Comparison of ENCODE assay signal across 21 cellular contexts in genomic region chr10:58153751-58154150, GRCh38.
DNase-seq lines count a peak whose midpoint lies in the region; FAIRE-seq and TF ChIP-seq lines count a peak whose summit lies in the region.
"Had no signal": no experiment of that assay in that cellular context is flagged by ENCODE, and none has a peak within 500 bp of the region (broad histone marks: within the 10 kb centered on the region; RNA-seq: fewer than 3 reads in every experiment).

No MANE protein-coding gene starts in this region.

- H3K23ac ChIP-seq in H1 (ENCODE audit: insufficient read length) (no peak overlapping the region), mesenchymal stem cell (ENCODE audit: low read length in 2 of 2) (no peak overlapping the region)

- TF ChIP-seq EP300 in H1 (IDR thresholded peaks at IDR 0.05; ENCODE audit: borderline replicate concordance in 1 of 2, low read depth in 2 of 2, low read length in 2 of 2), result no peak

- no peak overlapping the region for H2BK15ac ChIP-seq in H1 (ENCODE audit: low read length)
- no peak overlapping the region for H2BK15ac ChIP-seq in mesenchymal stem cell (ENCODE audit: low read depth, poor library complexity, severe bottlenecking)

- no peak for DNase-seq in GM12892 (ENCODE audit: insufficient read length)
- DNase-seq in H1 (ENCODE audit: low read depth in 1 of 2, low spot score in 2 of 2), result no peak
- DNase-seq in fibroblast of the aortic adventitia (ENCODE audit: low read depth), result peak; percentile 50
- no peak for DNase-seq in mesenchymal stem cell
- DNase-seq in uterus, result no peak
- no peak for DNase-seq in dedifferentiated amniotic fluid mesenchymal stem cell (ENCODE audit: extremely low spot score)
- DNase-seq: AML-193; Caco-2; Calu3; CD4-positive, alpha-beta T cell; CD8-positive, alpha-beta T cell; DMS79 treated with DMSO at 0.1 percent for 48 hours; GF-D8 had no signal

- FAIRE-seq in GM12892 (lab: Jason Lieb, UNC) (peak; percentile 9), H1 (lab: Jason Lieb, UNC) (no peak)
- FAIRE-seq: A549, D721Med, G401.6, GM12891, GM18507 had no signal

- no peak overlapping the region for H3K18ac ChIP-seq in H1 (ENCODE audit: extremely low read depth, low read length)
- H3K18ac ChIP-seq in mesenchymal stem cell (ENCODE audit: low read depth in 1 of 2, low read length in 2 of 2), result no peak overlapping the region

- no peak overlapping the region for H2BK120ac ChIP-seq in H1 (replicated peaks; ENCODE audit: low read depth, low read length)
- H2BK120ac ChIP-seq in mesenchymal stem cell (ENCODE audit: low read depth, low read length), result no peak overlapping the region

- CTCF ChIA-PET in H1 (lab: Charles Lee; ENCODE audit: partially characterized antibody), result interaction anchor here (0.6 to 4.1 kb wide), 14 partner anchors 12 to 816 kb away, joined by 3 to 26 read pairs (median 5); no protein-coding TSS in a partner anchor

- H3K4me2 ChIP-seq in H1 (ENCODE audit: insufficient read depth in 1 of 2, low read depth in 2 of 2, low read length in 2 of 2), result no peak overlapping the region
- no peak overlapping the region for H3K4me2 ChIP-seq in mesenchymal stem cell (ENCODE audit: low read length, poor library complexity, severe bottlenecking)
- H3K4me2 ChIP-seq: A549; BLaER1 treated with 17β-estradiol and CSF1 and Interleukin-3, amounts not matched to agents 10 nM and 100 nM had no signal

- H3K36me3 ChIP-seq in H1 (ENCODE audit: control insufficient read depth in 2 of 4, insufficient read depth in 4 of 4, low read length in 3 of 4) (no peaks in the 10 kb centered on the region), mesenchymal stem cell (ENCODE audit: control insufficient read depth in 1 of 2, insufficient read depth in 2 of 2, low read depth in 1 of 2, low read length in 2 of 2) (no peaks in the 10 kb centered on the region), uterus (no peaks in the 10 kb centered on the region)
- H3K36me3 ChIP-seq: BLaER1 treated with 17β-estradiol and CSF1 and Interleukin-3, amounts not matched to agents 10 nM and 100 nM had no signal

- H3K27me3 ChIP-seq in H1 (replicated peaks in 1 of 4; ENCODE audit: control insufficient read depth in 3 of 4, extremely low read depth in 1 of 4, insufficient read depth in 3 of 4, low read length in 3 of 4) (no peaks in the 10 kb centered on the region), mesenchymal stem cell (ENCODE audit: control insufficient read depth in 1 of 2, insufficient read depth in 1 of 2, low read length in 2 of 2) (peaks cover 0 to 57% of the 10 kb centered on the region in 2 experiments), uterus (no peaks in the 10 kb centered on the region)
- H3K27me3 ChIP-seq: BLaER1 treated with 17β-estradiol and CSF1 and Interleukin-3, amounts not matched to agents 10 nM and 100 nM had no signal

- no peak overlapping the region for H4K8ac ChIP-seq in H1 (ENCODE audit: extremely low read depth, insufficient read depth, low read length)
- H4K8ac ChIP-seq in mesenchymal stem cell (ENCODE audit: low read length), result no peak overlapping the region

- H3K23me2 ChIP-seq in H1 (ENCODE audit: low read depth, low read length), result no peaks in the 10 kb centered on the region

- H3K9ac ChIP-seq in H1 (replicated peaks in 1 of 4; ENCODE audit: extremely low read depth in 1 of 4, low read depth in 3 of 4, low read length in 3 of 4) (no peak overlapping the region), mesenchymal stem cell (ENCODE audit: low read length) (no peak overlapping the region)
- H3K9ac ChIP-seq: BLaER1 treated with 17β-estradiol and CSF1 and Interleukin-3, amounts not matched to agents 10 nM and 100 nM had no signal

- TF ChIP-seq CTCF in H1 (IDR thresholded peaks at IDR 0.05; ENCODE audit: control extremely low read depth in 1 of 3, insufficient read depth in 1 of 3, low read depth in 1 of 3, low read length in 3 of 3), result no peak
- peak; percentile 4 for TF ChIP-seq CTCF in fibroblast of the aortic adventitia (IDR thresholded peaks at IDR 0.05; ENCODE audit: insufficient read depth, low read length)
- TF ChIP-seq CTCF in uterus (IDR thresholded peaks at IDR 0.05), result no peak

- H4K20me1 ChIP-seq in H1 (replicated peaks in 1 of 2; ENCODE audit: control insufficient read depth in 1 of 2, insufficient read depth in 2 of 2, low read length in 2 of 2), result no peaks in the 10 kb centered on the region
- H4K20me1 ChIP-seq: BLaER1 treated with 17β-estradiol and CSF1 and Interleukin-3, amounts not matched to agents 10 nM and 100 nM had no signal

- H4K91ac ChIP-seq in H1 (replicated peaks; ENCODE audit: insufficient read length, low read length), result no peak overlapping the region
- H4K91ac ChIP-seq in mesenchymal stem cell (ENCODE audit: low read length), result no peak overlapping the region

- H3K79me1 ChIP-seq in H1 (ENCODE audit: low read depth, low read length), result no peaks in the 10 kb centered on the region
- no peaks in the 10 kb centered on the region for H3K79me1 ChIP-seq in mesenchymal stem cell (replicated peaks; ENCODE audit: low read length, poor library complexity, severe bottlenecking)

- no peak overlapping the region for H3K56ac ChIP-seq in H1 (replicated peaks; ENCODE audit: insufficient read length, low read depth, low read length)

- H3K9me3 ChIP-seq in H1 (ENCODE audit: insufficient read depth in 2 of 2, low read depth in 1 of 2, low read length in 1 of 2) (no peaks in the 10 kb centered on the region), mesenchymal stem cell (ENCODE audit: control insufficient read depth, low read length) (no peaks in the 10 kb centered on the region), uterus (no peaks in the 10 kb centered on the region)
- H3K9me3 ChIP-seq: A549; BLaER1 treated with 17β-estradiol and CSF1 and Interleukin-3, amounts not matched to agents 10 nM and 100 nM; Caco-2 had no signal

- TF ChIP-seq POLR2A in GM12892 (IDR thresholded peaks at IDR 0.05; ENCODE audit: low read depth, low read length), result no peak
- no peak for TF ChIP-seq POLR2A in H1 (IDR thresholded peaks at IDR 0.05; ENCODE audit: control extremely low read depth in 1 of 2, low read depth in 2 of 2, low read length in 2 of 2)
- TF ChIP-seq POLR2A in uterus (IDR thresholded peaks at IDR 0.05), result no peak

- no peak overlapping the region for H4K5ac ChIP-seq in H1 (ENCODE audit: insufficient read length, low read depth, low read length)

- peak overlapping the region; percentile 91; the same call in 1 of the 2 replicates for H2BK20ac ChIP-seq in H1 (ENCODE audit: low read length)

- H2AK5ac ChIP-seq in H1 (ENCODE audit: low read depth, low read length) (no peak overlapping the region), mesenchymal stem cell (ENCODE audit: low read length, severe bottlenecking) (no peak overlapping the region)

- no peak for TF ChIP-seq RAD21 in H1 (IDR thresholded peaks at IDR 0.05 in 1 of 2, conservative IDR thresholded peaks at IDR 0.05 in 1 of 2; ENCODE audit: low read depth in 2 of 2, low read length in 2 of 2)

- H3K4me3 ChIP-seq in H1 (ENCODE audit: extremely low read depth in 1 of 4, insufficient read depth in 2 of 4, low read depth in 3 of 4, low read length in 4 of 4) (no peak overlapping the region), fibroblast of the aortic adventitia (ENCODE audit: low read depth, low read length) (no peak overlapping the region), mesenchymal stem cell (ENCODE audit: insufficient read depth in 1 of 2, low read depth in 1 of 2, low read length in 2 of 2) (no peak overlapping the region), uterus (no peak overlapping the region)
- H3K4me3 ChIP-seq: A549; BLaER1 treated with 17β-estradiol and CSF1 and Interleukin-3, amounts not matched to agents 10 nM and 100 nM had no signal

- H3K79me2 ChIP-seq in H1 (ENCODE audit: control insufficient read depth in 1 of 2, insufficient read depth in 2 of 2, low read length in 2 of 2), result no peaks in the 10 kb centered on the region

- no peak overlapping the region for H3K14ac ChIP-seq in H1 (ENCODE audit: insufficient read length)
- no peak overlapping the region for H3K14ac ChIP-seq in mesenchymal stem cell (ENCODE audit: low read length in 2 of 2)

- H3K4ac ChIP-seq in H1 (replicated peaks; ENCODE audit: insufficient read length, low read depth, low read length), result no peak overlapping the region
- no peak overlapping the region for H3K4ac ChIP-seq in mesenchymal stem cell (ENCODE audit: low read depth in 1 of 2, low read length in 2 of 2)

- H3K27ac ChIP-seq in H1 (ENCODE audit: low read depth, low read length) (no peak overlapping the region), mesenchymal stem cell (ENCODE audit: low read length, poor library complexity, severe bottlenecking) (no peak overlapping the region), uterus (no peak overlapping the region)
- H3K27ac ChIP-seq: 22Rv1; A549; BLaER1 treated with 17β-estradiol and CSF1 and Interleukin-3, amounts not matched to agents 10 nM and 100 nM; C4-2B had no signal

- H3K4me1 ChIP-seq in H1 (replicated peaks in 1 of 4; ENCODE audit: control insufficient read depth in 3 of 4, insufficient read depth in 4 of 4, low read length in 3 of 4) (peaks cover 0 to 6% (median 1%) of the 10 kb centered on the region in 4 experiments; a peak in 2 of 7 replicates), mesenchymal stem cell (ENCODE audit: control insufficient read depth, insufficient read depth, low read depth, low read length) (no peaks in the 10 kb centered on the region), uterus (no peaks in the 10 kb centered on the region)
- H3K4me1 ChIP-seq: A549, Caco-2 had no signal

- WGBS in H1 (ENCODE audit: extremely low coverage in 1 of 2, insufficient coverage in 1 of 2, insufficient read length in 1 of 2, insufficient replicate concordance in 2 of 2, low coverage in 1 of 2, low lambda C conversion rate in 2 of 2, missing lambda C conversion rate in 1 of 2), 2 experiments, result 90% methylated on average over 1 of the region's 1 CpG; no CpG with 5 or more reads in 1 of the 2 experiments
- no CpG with 5 or more reads among the region's 1 CpG for WGBS in mesenchymal stem cell

- no peak overlapping the region for H2BK12ac ChIP-seq in H1 (ENCODE audit: low read depth, low read length)
- H2BK12ac ChIP-seq in mesenchymal stem cell (ENCODE audit: low read length in 2 of 2), result no peak overlapping the region

- POLR2A ChIA-PET in H1 (lab: Charles Lee; ENCODE audit: partially characterized antibody), result no interaction called here

- H2BK5ac ChIP-seq in H1 (ENCODE audit: low read depth, low read length) (no peak overlapping the region), mesenchymal stem cell (ENCODE audit: low read depth, low read length, poor library complexity, severe bottlenecking) (no peak overlapping the region)

- H2AFZ ChIP-seq in H1 (ENCODE audit: low read length) (no peak overlapping the region), mesenchymal stem cell (ENCODE audit: low read depth, low read length) (no peak overlapping the region)

- intact Hi-C loops in uterus (cut with DNase I; ENCODE audit: low total_unique reads), result no loop called here

TF ChIP-seq in H1, 55 proteins besides CTCF, POLR2A, EP300 and RAD21 (continues in another document):
- TF ChIP-seq USF2 (IDR thresholded peaks at IDR 0.05; ENCODE audit: low read length), result no peak
